In genomic region chr13:65292488-65292901, GRCh38 we compare ENCODE assay signal across 9 cellular contexts.
A peak's percentile ranks its signal among the peaks of the same experiment; 100 is the strongest.
DNase-seq lines count a peak whose midpoint lies in the region; TF ChIP-seq lines count a peak whose summit lies in the region.
"Had no signal": no experiment of that assay in that cellular context is flagged by ENCODE, and none has a peak within 500 bp of the region (broad histone marks: within the 10 kb centered on the region; RNA-seq: fewer than 3 reads in every experiment).

No MANE protein-coding gene starts in this region.

- H3K27me3 ChIP-seq in testis (no peaks in the 10 kb centered on the region), stomach (no peaks in the 10 kb centered on the region)

- H3K36me3 ChIP-seq in testis (ENCODE audit: low read depth, missing control alignments) (no peaks in the 10 kb centered on the region), stomach (no peaks in the 10 kb centered on the region)

- WGBS in testis, 2 donors, result 32 to 38% methylated on average over 2 of the region's 2 CpGs
- WGBS in stomach, 5 donors, result 39 to 52% (median 43%) methylated on average over 2 of the region's 2 CpGs

- no peak overlapping the region for H3K4me3 ChIP-seq in fibroblast of villous mesenchyme (ENCODE audit: low read depth, low read length)
- no peak overlapping the region for H3K4me3 ChIP-seq in testis
- H3K4me3 ChIP-seq in stomach, result no peak overlapping the region

- H3K9me3 ChIP-seq in testis (no peaks in the 10 kb centered on the region), stomach (no peaks in the 10 kb centered on the region)

- H3K27ac ChIP-seq in testis (no peak overlapping the region), stomach (no peak overlapping the region)

- DNase-seq in NCI-H2227 (lab: John Stamatoyannopoulos, UW; ENCODE audit: unreplicated experiment) (peak; percentile 8), NCI-H2227 treated with DMSO at 0.1 percent for 48 hours (lab: John Stamatoyannopoulos, UW) (no peak), SK-N-DZ (ENCODE audit: low spot score) (peak; percentile 68), fibroblast of villous mesenchyme (ENCODE audit: low read depth) (peak; percentile 0), smooth muscle cell of the brain vasculature (ENCODE audit: low read depth, low spot score) (peak; percentile 37), testis (no peak), stomach (no peak)
- DNase-seq in activated CD4-positive, alpha-beta T cell treated with anti-CD3 and anti-CD28 coated beads for 1 hour, result no peak
- DNase-seq: mammary epithelial cell had no signal

- no peak for TF ChIP-seq EP300 in stomach (IDR thresholded peaks at IDR 0.05)

- TF ChIP-seq POLR2A in testis (IDR thresholded peaks at IDR 0.05) (no peak), stomach (IDR thresholded peaks at IDR 0.05) (no peak)

- intact Hi-C loops in testis (cut with DNase I; ENCODE audit: low total_unique reads) (no loop called here), stomach (cut with DNase I; ENCODE audit: low total_unique reads) (no loop called here)

- H3K4me1 ChIP-seq in testis, result no peaks in the 10 kb centered on the region
- H3K4me1 ChIP-seq in stomach, result no peaks in the 10 kb centered on the region

- TF ChIP-seq CTCF in fibroblast of villous mesenchyme (IDR thresholded peaks at IDR 0.05; ENCODE audit: insufficient read depth, low read depth, low read length), result no peak
- no peak for TF ChIP-seq CTCF in testis (IDR thresholded peaks at IDR 0.05)
- no peak for TF ChIP-seq CTCF in stomach (IDR thresholded peaks at IDR 0.05)

Comparison
In these comparisons a context has a peak if more than half of its experiments do, and no peak if none do; other contexts are left out.
1. DNase-seq: peak in NCI-H2227 (single experiment), SK-N-DZ (single experiment), fibroblast of villous mesenchyme (single experiment) and smooth muscle cell of the brain vasculature (single experiment); none in NCI-H2227 treated with DMSO at 0.1 percent for 48 hours (single experiment), testis (single experiment), stomach (single experiment) and activated CD4-positive, alpha-beta T cell treated with anti-CD3 and anti-CD28 coated beads for 1 hour (single experiment).